Comparison of ENCODE assay signal across 9 cellular contexts in genomic region chr2:161136194-161136593, GRCh38. TPM values are rescaled to one million over a fixed set of nuclear protein-coding genes. Genes with fewer than 3 reads are reported as not detected.
DNase-seq lines count a peak whose midpoint lies in the region; ATAC-seq and TF ChIP-seq lines count a peak whose summit lies in the region.
"Had no signal": no experiment of that assay in that cellular context is flagged by ENCODE, and none has a peak within 500 bp of the region (broad histone marks: within the 10 kb centered on the region; RNA-seq: fewer than 3 reads in every experiment).

No MANE protein-coding gene starts in this region.

- CTCF ChIA-PET in activated CD8-positive, alpha-beta T cell treated with anti-CD3 and anti-CD28 coated beads, Interleukin-2, amount 10 ng/mL, durations not matched to agents 7 days and 5 days (lab: Charles Lee) = interaction anchor here (0.6 to 2.9 kb wide), 7 partner anchors 12 to 114 kb away, joined by 3 to 16 read pairs (median 4); no protein-coding TSS in a partner anchor

- DNase-seq in activated T-cell treated with anti-CD3 and anti-CD28 coated beads, Interleukin-2, amount 50 U/mL, for 4 hours = no peak
- DNase-seq in activated T-cell treated with anti-CD3 and anti-CD28 coated beads, Interleukin-2, amount 50 U/mL, for 48 hours = no peak
- no peak for DNase-seq in activated CD8-positive, alpha-beta T cell treated with anti-CD3 and anti-CD28 coated beads, Interleukin-2, amount 10 ng/mL, durations not matched to agents 7 days and 5 days
- DNase-seq in medulla oblongata (ENCODE audit: extremely low spot score) (peak; percentile 32), suprapubic skin (ENCODE audit: low spot score in 2 of 2) (no peak), HK-2 (ENCODE audit: unreplicated experiment) (no peak), HuH-7 (ENCODE audit: low spot score) (no peak)
- DNase-seq: NCI-H187 had no signal

- peak overlapping the region; percentile 84 for H3K27ac Mint-ChIP-seq in activated CD8-positive, alpha-beta T cell treated with anti-CD3 and anti-CD28 coated beads, Interleukin-2, amount 10 ng/mL, durations not matched to agents 7 days and 5 days

- TF ChIP-seq CTCF in suprapubic skin (IDR thresholded peaks at IDR 0.05) = no peak

- H3K4me1 Mint-ChIP-seq in activated T-cell treated with anti-CD3 and anti-CD28 coated beads, Interleukin-2, amount 50 U/mL, for 4 hours (ENCODE audit: low read depth) = peaks cover 41% of the 10 kb centered on the region
- peaks cover 43% of the 10 kb centered on the region for H3K4me1 Mint-ChIP-seq in activated CD8-positive, alpha-beta T cell treated with anti-CD3 and anti-CD28 coated beads, Interleukin-2, amount 10 ng/mL, durations not matched to agents 7 days and 5 days (ENCODE audit: low read depth)

- H3K4me3 Mint-ChIP-seq in activated T-cell treated with anti-CD3 and anti-CD28 coated beads, Interleukin-2, amount 50 U/mL, for 4 hours = peak overlapping the region; percentile 85
- peak overlapping the region; percentile 84 for H3K4me3 Mint-ChIP-seq in activated CD8-positive, alpha-beta T cell treated with anti-CD3 and anti-CD28 coated beads, Interleukin-2, amount 10 ng/mL, durations not matched to agents 7 days and 5 days

- POLR2A ChIA-PET in activated CD8-positive, alpha-beta T cell treated with anti-CD3 and anti-CD28 coated beads, Interleukin-2, amount 10 ng/mL, durations not matched to agents 7 days and 5 days (lab: Charles Lee) = interaction anchor here (0.5 to 1.7 kb wide), 7 partner anchors 21 to 650 kb away, joined by 3 to 6 read pairs (median 6); partner anchors contain the start of gene TANK

- no peak for TF ChIP-seq EP300 in suprapubic skin (IDR thresholded peaks at IDR 0.05)

- H3K27ac ChIP-seq in suprapubic skin = peak overlapping the region; percentile 71

- H3K36me3 ChIP-seq in suprapubic skin = no peaks in the 10 kb centered on the region

- TF ChIP-seq POLR2A in suprapubic skin (IDR thresholded peaks at IDR 0.05) = no peak

- peaks cover 34% of the 10 kb centered on the region for H3K4me1 ChIP-seq in suprapubic skin

- H3K9me3 ChIP-seq in suprapubic skin = no peaks in the 10 kb centered on the region

- WGBS in suprapubic skin = 39% methylated on average over 3 of the region's 3 CpGs

- no peaks in the 10 kb centered on the region for H3K27me3 ChIP-seq in suprapubic skin

- no peaks in the 10 kb centered on the region for H3K27me3 Mint-ChIP-seq in activated T-cell treated with anti-CD3 and anti-CD28 coated beads, Interleukin-2, amount 50 U/mL, for 4 hours (ENCODE audit: low read depth)
- H3K27me3 Mint-ChIP-seq in activated CD8-positive, alpha-beta T cell treated with anti-CD3 and anti-CD28 coated beads, Interleukin-2, amount 10 ng/mL, durations not matched to agents 7 days and 5 days (ENCODE audit: low read depth) = no peaks in the 10 kb centered on the region

- ATAC-seq in activated T-cell treated with anti-CD3 and anti-CD28 coated beads, Interleukin-2, amount 50 U/mL, for 4 hours = no peak
- no peak for ATAC-seq in activated CD8-positive, alpha-beta T cell treated with anti-CD3 and anti-CD28 coated beads, Interleukin-2, amount 10 ng/mL, durations not matched to agents 7 days and 5 days
- ATAC-seq in HG03159 (IDR thresholded peaks at IDR 0.05; ENCODE audit: unreplicated experiment) = no peak

- no peak overlapping the region for H3K4me3 ChIP-seq in suprapubic skin

- no peaks in the 10 kb centered on the region for H3K9me3 Mint-ChIP-seq in activated T-cell treated with anti-CD3 and anti-CD28 coated beads, Interleukin-2, amount 50 U/mL, for 4 hours
- H3K9me3 Mint-ChIP-seq in activated CD8-positive, alpha-beta T cell treated with anti-CD3 and anti-CD28 coated beads, Interleukin-2, amount 10 ng/mL, durations not matched to agents 7 days and 5 days (ENCODE audit: insufficient read depth) = no peaks in the 10 kb centered on the region

- peaks cover 1% of the 10 kb centered on the region for H3K36me3 Mint-ChIP-seq in activated T-cell treated with anti-CD3 and anti-CD28 coated beads, Interleukin-2, amount 50 U/mL, for 4 hours (ENCODE audit: insufficient read depth)
- peaks cover 2% of the 10 kb centered on the region for H3K36me3 Mint-ChIP-seq in activated CD8-positive, alpha-beta T cell treated with anti-CD3 and anti-CD28 coated beads, Interleukin-2, amount 10 ng/mL, durations not matched to agents 7 days and 5 days (ENCODE audit: low read depth)

RNA-seq across cellular contexts. Expression of gene TANK, which starts 24.0 kb away (rescaled TPM):
- total RNA-seq in activated T-cell treated with anti-CD3 and anti-CD28 coated beads, Interleukin-2, amount 50 U/mL, for 4 hours = 10 to 100 TPM; 42.7 to 61.2 (median 61.1) TPM
- 10 to 100 TPM; 68.2 to 71.6 TPM for total RNA-seq in activated CD8-positive, alpha-beta T cell treated with anti-CD3 and anti-CD28 coated beads, Interleukin-2, amount 10 ng/mL, durations not matched to agents 7 days and 5 days
- total RNA-seq in suprapubic skin = 100 to 1,000 TPM in 1 of 4 donors, 10 to 100 TPM in 3; 68.5 to 116 (median 81.7) TPM
